14 cellular contexts compared by ENCODE assay signal in the genomic region with DNA sequence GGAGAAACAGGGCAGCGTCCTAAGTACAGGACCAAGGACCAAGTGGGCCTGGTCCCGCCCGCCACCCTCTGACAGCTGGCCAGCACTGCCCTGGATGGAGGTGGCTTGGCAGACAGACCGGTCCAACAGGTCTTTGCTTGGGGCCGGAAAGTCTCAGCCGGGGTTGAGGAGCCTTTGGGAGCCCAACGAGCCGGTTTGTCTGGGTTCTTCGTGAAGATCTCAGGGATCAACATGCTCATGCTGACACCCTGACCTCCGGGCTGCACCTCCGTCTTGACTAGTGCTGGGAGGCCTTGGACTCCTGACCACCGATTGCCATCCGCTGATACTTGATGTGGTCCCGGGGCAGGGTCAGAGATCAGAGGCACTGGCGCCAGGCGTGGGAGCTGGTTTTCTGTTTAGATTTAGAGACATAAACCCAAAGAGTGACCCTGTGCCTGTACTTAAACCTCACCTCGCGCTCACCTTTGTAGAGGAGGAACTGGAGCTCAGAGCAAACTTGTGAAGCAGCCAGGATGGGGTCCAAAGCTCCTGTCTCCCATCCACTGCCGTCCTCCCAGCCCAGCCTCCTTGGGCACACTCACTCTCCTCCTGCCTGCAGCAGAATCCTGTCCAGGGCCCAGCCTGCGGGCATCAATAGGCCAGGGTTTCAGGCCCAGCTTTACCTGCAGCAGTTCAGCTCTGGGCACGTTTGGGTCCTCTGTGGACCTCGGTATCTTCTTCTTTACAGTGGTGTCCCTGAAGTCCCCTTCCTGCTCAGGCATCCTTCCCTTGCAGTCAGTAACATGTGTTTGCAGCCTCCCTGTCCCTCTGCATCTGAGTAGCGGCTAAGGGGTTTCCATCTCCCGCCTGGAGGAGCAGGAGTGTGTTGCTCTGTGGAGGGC.
A peak's percentile ranks its signal among the peaks of the same experiment; 100 is the strongest.
DNase-seq lines count a peak whose midpoint lies in the region; ATAC-seq, FAIRE-seq and TF ChIP-seq lines count a peak whose summit lies in the region.
"Had no signal": no experiment of that assay in that cellular context is flagged by ENCODE, and none has a peak within 500 bp of the region (broad histone marks: within the 10 kb centered on the region; RNA-seq: fewer than 3 reads in every experiment).

No MANE protein-coding gene starts in this region.

- H3F3A ChIP-seq in PC-9 (ENCODE audit: insufficient read depth, low read depth) = peaks cover 58% of the 10 kb centered on the region

- no peaks in the 10 kb centered on the region for H3K9me2 ChIP-seq in PC-9 (ENCODE audit: insufficient read depth)

- H3K27me3 ChIP-seq in PC-9 (ENCODE audit: insufficient read depth, low read depth) = no peaks in the 10 kb centered on the region
- H3K27me3 ChIP-seq in keratinocyte (ENCODE audit: control insufficient read depth, extremely low read depth, insufficient read depth, low read length) = peaks cover 4% of the 10 kb centered on the region
- no peaks in the 10 kb centered on the region for H3K27me3 ChIP-seq in sigmoid colon

- FAIRE-seq in keratinocyte (lab: Jason Lieb, UNC) = no peak
- FAIRE-seq: colon had no signal

- H3K36me3 Mint-ChIP-seq in stimulated activated effector memory CD8-positive, alpha-beta T cell treated with anti-CD3 and anti-CD28 coated beads, Interleukin-12 subunit alpha, Interleukin-12 subunit beta, amount 100 ng/mL, for 72 hours = peaks cover 20% of the 10 kb centered on the region
- H3K36me3 Mint-ChIP-seq: activated naive CD8-positive, alpha-beta T cell treated with anti-CD3 and anti-CD28 coated beads, Interleukin-2, amount 10 ng/mL, durations not matched to agents 7 days and 5 days had no signal

- H3K4me1 Mint-ChIP-seq in stimulated activated effector memory CD8-positive, alpha-beta T cell treated with anti-CD3 and anti-CD28 coated beads, Interleukin-12 subunit alpha, Interleukin-12 subunit beta, amount 100 ng/mL, for 72 hours = peaks cover 21% of the 10 kb centered on the region

- H3K79me2 ChIP-seq in PC-9 (ENCODE audit: low read depth) (peaks cover 8% of the 10 kb centered on the region; the same call in 1 of the 2 replicates), keratinocyte (ENCODE audit: control insufficient read depth, insufficient read depth, low read length) (no peaks in the 10 kb centered on the region)

- H3K4me3 ChIP-seq in PC-9 (no peak overlapping the region; the same call in 1 of the 2 replicates), keratinocyte (ENCODE audit: control insufficient read depth in 2 of 3, extremely low read depth in 1 of 3, insufficient read depth in 2 of 3, low read depth in 1 of 3, low read length in 3 of 3) (no peak overlapping the region), sigmoid colon (no peak overlapping the region)

- ATAC-seq in stimulated activated effector memory CD8-positive, alpha-beta T cell treated with anti-CD3 and anti-CD28 coated beads, Interleukin-12 subunit alpha, Interleukin-12 subunit beta, amount 100 ng/mL, for 72 hours = no peak
- ATAC-seq in HG02884 (IDR thresholded peaks at IDR 0.05; ENCODE audit: unreplicated experiment) (no peak), GM21786 (IDR thresholded peaks at IDR 0.05; ENCODE audit: unreplicated experiment) (no peak)
- ATAC-seq: right cardiac atrium had no signal

- H3K4me1 ChIP-seq in PC-9 (replicated peaks; ENCODE audit: insufficient read depth) (peaks cover 70% of the 10 kb centered on the region), keratinocyte (ENCODE audit: control insufficient read depth, extremely low read depth, insufficient read depth, low read length) (peaks cover 34% of the 10 kb centered on the region), sigmoid colon (peaks cover 0 to 37% (median 33%) of the 10 kb centered on the region in 4 donors)

- peak; percentile 39 for DNase-seq in DMS79 treated with DMSO at 0.1 percent for 48 hours (lab: John Stamatoyannopoulos, UW)
- peak; percentile 91 to 96 for DNase-seq in PC-9
- DNase-seq in keratinocyte (ENCODE audit: low read depth, low spot score) = no peak
- DNase-seq in sigmoid colon = peak; percentile 64
- DNase-seq in stimulated activated effector memory CD8-positive, alpha-beta T cell treated with anti-CD3 and anti-CD28 coated beads, Interleukin-12 subunit alpha, Interleukin-12 subunit beta, amount 100 ng/mL, for 72 hours (ENCODE audit: low spot score in 2 of 2) = no peak
- DNase-seq in RKO (ENCODE audit: low spot score) = no peak
- DNase-seq: activated naive CD8-positive, alpha-beta T cell treated with anti-CD3 and anti-CD28 coated beads, Interleukin-2, amount 10 ng/mL, durations not matched to agents 7 days and 5 days; CD4-positive, alpha-beta T cell; NCI-H1694 treated with DMSO at 0.1 percent for 48 hours; NK-92 treated with Interleukin-12 subunit alpha and Interleukin-12 subunit beta, amount 100 ng/mL, for 24 hours; right cardiac atrium had no signal

- no peaks in the 10 kb centered on the region for H3K9me1 ChIP-seq in keratinocyte (ENCODE audit: control insufficient read depth, extremely low read depth, insufficient read depth, low read length)

- H4K20me1 ChIP-seq in PC-9 (ENCODE audit: insufficient read depth) (no peaks in the 10 kb centered on the region), keratinocyte (ENCODE audit: control insufficient read depth, extremely low read depth, insufficient read depth, low read length) (no peaks in the 10 kb centered on the region)

- POLR2A ChIA-PET in PC-9 (lab: Charles Lee; ENCODE audit: unreplicated experiment) = no interaction called here

- CTCF ChIA-PET in PC-9 (lab: Charles Lee) = interaction anchor here (0.7 kb wide), 1 partner anchor 90 kb away, joined by 3 read pairs; no protein-coding TSS in a partner anchor

- no peak for TF ChIP-seq CTCF in PC-9 (conservative IDR thresholded peaks at IDR 0.05)
- TF ChIP-seq CTCF in keratinocyte (optimal IDR thresholded peaks at IDR 0.05 in 1 of 3, IDR thresholded peaks at IDR 0.05 in 1 of 3, conservative IDR thresholded peaks at IDR 0.05 in 1 of 3; ENCODE audit: extremely low read depth in 1 of 3, insufficient read depth in 2 of 3, low read length in 3 of 3) = no peak
- no peak for TF ChIP-seq CTCF in sigmoid colon (IDR thresholded peaks at IDR 0.05)

- no peak for TF ChIP-seq EP300 in sigmoid colon (IDR thresholded peaks at IDR 0.05)

- H3K4me3 Mint-ChIP-seq in stimulated activated effector memory CD8-positive, alpha-beta T cell treated with anti-CD3 and anti-CD28 coated beads, Interleukin-12 subunit alpha, Interleukin-12 subunit beta, amount 100 ng/mL, for 72 hours = no peak overlapping the region
- H3K4me3 Mint-ChIP-seq: activated naive CD8-positive, alpha-beta T cell treated with anti-CD3 and anti-CD28 coated beads, Interleukin-2, amount 10 ng/mL, durations not matched to agents 7 days and 5 days; CD4-positive, alpha-beta T cell had no signal

- no TSS peak for BruUV-seq in PC-9 (replicated peaks; lab: Mats Ljungman, UMichigan)

- no peak for TF ChIP-seq POLR2A in sigmoid colon (IDR thresholded peaks at IDR 0.05)

- peak overlapping the region; percentile 57 for H3K4me2 ChIP-seq in PC-9
- H3K4me2 ChIP-seq in keratinocyte (ENCODE audit: control insufficient read depth, extremely low read depth, insufficient read depth, low read depth, low read length) = peak overlapping the region; percentile 32

- no peak overlapping the region for H3K27ac Mint-ChIP-seq in stimulated activated effector memory CD8-positive, alpha-beta T cell treated with anti-CD3 and anti-CD28 coated beads, Interleukin-12 subunit alpha, Interleukin-12 subunit beta, amount 100 ng/mL, for 72 hours
- H3K27ac Mint-ChIP-seq: activated naive CD8-positive, alpha-beta T cell treated with anti-CD3 and anti-CD28 coated beads, Interleukin-2, amount 10 ng/mL, durations not matched to agents 7 days and 5 days; CD4-positive, alpha-beta T cell had no signal

- H3K27ac ChIP-seq in PC-9 (peak overlapping the region; percentile 55), keratinocyte (ENCODE audit: control insufficient read depth, insufficient read depth, low read length) (no peak overlapping the region), sigmoid colon (peak overlapping the region in 1 of 4 donors; percentile 3)

- no peaks in the 10 kb centered on the region for H3K9me3 ChIP-seq in PC-9 (ENCODE audit: insufficient read depth, low read depth)
- H3K9me3 ChIP-seq in keratinocyte (ENCODE audit: control insufficient read depth, low read depth, low read length) = no peaks in the 10 kb centered on the region
- no peaks in the 10 kb centered on the region for H3K9me3 ChIP-seq in sigmoid colon

- intact Hi-C loops in PC-9 (cut with micrococcal nuclease; ENCODE audit: unreplicated experiment) (loop anchor here (1.0 to 5.0 kb wide), 3 partner anchors 29 to 169 kb away; no protein-coding TSS in a partner anchor), sigmoid colon (cut with DNase I) (no loop called here)

- no peak overlapping the region for H3K9ac ChIP-seq in keratinocyte (ENCODE audit: control insufficient read depth, extremely low read depth, insufficient read depth, low read length)

- H3K36me3 ChIP-seq in PC-9 (ENCODE audit: low read depth) (no peaks in the 10 kb centered on the region), keratinocyte (ENCODE audit: control insufficient read depth in 2 of 2, extremely low read depth in 1 of 2, insufficient read depth in 2 of 2, low read length in 2 of 2) (no peaks in the 10 kb centered on the region), sigmoid colon (no peaks in the 10 kb centered on the region)

- dilution Hi-C loops in keratinocyte (cut with MboI; ENCODE audit: extremely low pct_ligation_motif_present, low sequenced_read_pairs) = no loop called here

- H2AFZ ChIP-seq in PC-9 = no peak overlapping the region
- no peak overlapping the region for H2AFZ ChIP-seq in keratinocyte (ENCODE audit: control insufficient read depth, low read length)

- 34 to 76% methylated on average over 24 of the region's 24 CpGs for WGBS in sigmoid colon, 2 donors

- peaks cover 9% of the 10 kb centered on the region for H3K9me3 Mint-ChIP-seq in stimulated activated effector memory CD8-positive, alpha-beta T cell treated with anti-CD3 and anti-CD28 coated beads, Interleukin-12 subunit alpha, Interleukin-12 subunit beta, amount 100 ng/mL, for 72 hours
- H3K9me3 Mint-ChIP-seq: CD4-positive, alpha-beta T cell had no signal

Comparison
In these comparisons a context has a peak if more than half of its experiments do, and no peak if none do; other contexts are left out.
1. DNase-seq: peak in DMS79 treated with DMSO at 0.1 percent for 48 hours (single experiment), PC-9 (2 of 2) and sigmoid colon (single experiment); none in keratinocyte (single experiment), stimulated activated effector memory CD8-positive, alpha-beta T cell treated with anti-CD3 and anti-CD28 coated beads, Interleukin-12 subunit alpha, Interleukin-12 subunit beta, amount 100 ng/mL, for 72 hours (0 of 2) and RKO (single experiment).